ENCODE assay signal across 1 cellular context in genomic region chr6:44258325-44258863, GRCh38.
TF ChIP-seq lines count a peak whose summit lies in the region.

No MANE protein-coding gene starts in this region.

TF ChIP-seq in GM12878, 131 proteins besides CTCF, POLR2A, EP300 and RAD21 (continued from another document and continues in another):
- TF ChIP-seq ZNF687 (IDR thresholded peaks at IDR 0.05) (peak; percentile 94), SIN3A (IDR thresholded peaks at IDR 0.05; ENCODE audit: low read depth, low read length) (no peak), ETV6 (conservative IDR thresholded peaks at IDR 0.05 in 1 of 2, IDR thresholded peaks at IDR 0.05 in 1 of 2; ENCODE audit: borderline replicate concordance in 1 of 2, low read depth in 1 of 2) (0 out of 4 replicates have a peak, but pooled peaks of 1 of the 2 experiments have one; percentile 14), ZBED1 (IDR thresholded peaks at IDR 0.05; ENCODE audit: borderline replicate concordance) (no peak), HSF1 (IDR thresholded peaks at IDR 0.05; ENCODE audit: low read depth, low read length) (no peak), PRDM15 (CRISPR knock-in tag; IDR thresholded peaks at IDR 0.05) (no peak), TCF3 (IDR thresholded peaks at IDR 0.05; ENCODE audit: borderline replicate concordance, insufficient read depth, low read depth, low read length) (no peak), EZH2 (IDR thresholded peaks at IDR 0.05; ENCODE audit: borderline replicate concordance, control insufficient read depth, low read depth, low read length) (no peak), IRF5 (IDR thresholded peaks at IDR 0.05; ENCODE audit: borderline replicate concordance) (no peak), ZBTB4 (CRISPR knock-in tag; IDR thresholded peaks at IDR 0.05) (no peak), TAF1 (IDR thresholded peaks at IDR 0.05; ENCODE audit: borderline replicate concordance, low read depth, low read length) (no peak), BCL3 (IDR thresholded peaks at IDR 0.05; ENCODE audit: borderline replicate concordance, insufficient read depth, low read depth, low read length, poor library complexity, severe bottlenecking) (peak; percentile 40), YBX1 (IDR thresholded peaks at IDR 0.05) (no peak), ESRRA (IDR thresholded peaks at IDR 0.05; ENCODE audit: low read length) (no peak), JUND (IDR thresholded peaks at IDR 0.05; ENCODE audit: low read depth, low read length) (no peak), SREBF1 (IDR thresholded peaks at IDR 0.05; ENCODE audit: low read length) (no peak), MEF2B (IDR thresholded peaks at IDR 0.05; ENCODE audit: partially characterized antibody, poor library complexity, severe bottlenecking) (peak; percentile 65), CEBPB (IDR thresholded peaks at IDR 0.05; ENCODE audit: borderline replicate concordance in 1 of 2, low read depth in 2 of 2, low read length in 2 of 2) (no peak), USF2 (IDR thresholded peaks at IDR 0.05; ENCODE audit: borderline replicate concordance, low read depth, low read length) (no peak; the same call in 1 of the 2 replicates), EGR1 (IDR thresholded peaks at IDR 0.05; ENCODE audit: borderline replicate concordance in 1 of 2, low read depth in 2 of 2, low read length in 2 of 2) (no peak), PAX8 (IDR thresholded peaks at IDR 0.05) (no peak), SPI1 (IDR thresholded peaks at IDR 0.05; ENCODE audit: borderline replicate concordance, insufficient read depth, low read depth, low read length) (0 out of 2 replicates have a peak, but pooled peaks have one; percentile 2), CBX3 (IDR thresholded peaks at IDR 0.05; ENCODE audit: borderline replicate concordance, low read depth) (no peak), ZZZ3 (IDR thresholded peaks at IDR 0.05; ENCODE audit: control insufficient read depth, insufficient read length, low read depth) (no peak), PAX5 (IDR thresholded peaks at IDR 0.05; ENCODE audit: borderline replicate concordance, low read depth, low read length) (no peak), CREB1 (IDR thresholded peaks at IDR 0.05; ENCODE audit: low read depth) (no peak), CHD4 (IDR thresholded peaks at IDR 0.05) (no peak), SMARCA5 (IDR thresholded peaks at IDR 0.05) (0 out of 2 replicates have a peak, but pooled peaks have one; percentile 10), SREBF2 (IDR thresholded peaks at IDR 0.05; ENCODE audit: low read length) (no peak), SIX5 (IDR thresholded peaks at IDR 0.05; ENCODE audit: low read depth, low read length, severe bottlenecking) (no peak), BCLAF1 (IDR thresholded peaks at IDR 0.05) (peak; percentile 36; the same call in 1 of the 2 replicates), KLF5 (IDR thresholded peaks at IDR 0.05; ENCODE audit: partially characterized antibody) (no peak), ZBTB33 (IDR thresholded peaks at IDR 0.05) (no peak)
